In the genomic region with DNA sequence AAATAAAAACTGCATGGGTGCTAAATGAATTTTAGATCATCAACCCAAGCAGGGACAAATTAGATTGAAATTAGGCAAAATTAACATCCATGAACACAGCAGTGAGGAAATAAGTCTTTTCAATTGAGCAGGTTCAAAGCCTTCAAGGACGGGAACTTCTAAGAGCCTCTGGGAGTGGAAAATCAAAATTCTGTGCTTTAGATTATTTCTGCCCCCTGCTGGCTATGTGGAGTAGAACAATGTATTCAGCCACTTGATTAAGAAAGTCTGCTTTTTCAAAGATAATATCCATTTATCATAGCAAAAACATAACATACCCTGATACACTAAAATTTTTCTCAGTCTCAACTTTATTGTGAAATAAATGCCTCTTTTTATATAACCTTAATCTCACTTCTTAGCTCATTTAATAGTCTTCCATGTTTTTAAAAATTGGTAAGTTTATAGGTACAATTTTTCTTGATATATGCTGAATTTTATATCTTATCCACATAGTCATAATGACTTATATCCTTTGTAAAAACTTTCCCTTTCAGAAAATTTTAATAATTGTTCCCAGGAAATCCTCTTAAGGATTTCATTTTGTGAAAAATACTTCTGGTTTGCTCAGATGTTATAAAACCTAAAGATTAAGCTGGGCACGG, we compare ENCODE assay signal across 9 cellular contexts.
DNase-seq lines count a peak whose midpoint lies in the region; ATAC-seq lines count a peak whose summit lies in the region.
"Had no signal": no experiment of that assay in that cellular context is flagged by ENCODE, and none has a peak within 500 bp of the region (broad histone marks: within the 10 kb centered on the region; RNA-seq: fewer than 3 reads in every experiment).

No MANE protein-coding gene starts in this region.

- H3K36me3 ChIP-seq in SK-N-MC (ENCODE audit: insufficient read depth, low read length) = no peaks in the 10 kb centered on the region

- H3K9me3 ChIP-seq in SK-N-MC (ENCODE audit: low read depth, low read length) = no peaks in the 10 kb centered on the region

- no peak overlapping the region for H3K4me3 ChIP-seq in SK-N-MC
- H3K4me3 ChIP-seq: BLaER1 treated with 17β-estradiol and CSF1 and Interleukin-3, amounts not matched to agents 10 nM and 100 nM had no signal

- H3K27ac ChIP-seq in SK-N-MC = no peak overlapping the region
- H3K27ac ChIP-seq: BLaER1 treated with 17β-estradiol and CSF1 and Interleukin-3, amounts not matched to agents 10 nM and 100 nM had no signal

- peak; percentile 35 for DNase-seq in activated CD4-positive, CD25-positive, alpha-beta regulatory T cell treated with anti-CD3 and anti-CD28 coated beads, Interleukin-2, amount 50 U/mL, for 16 hours (ENCODE audit: low read depth, low spot score)
- no peak for DNase-seq in activated CD4-positive, CD25-positive, alpha-beta regulatory T cell treated with anti-CD3 and anti-CD28 coated beads, Interleukin-2, amount 50 U/mL, for 72 hours
- DNase-seq in NCI-H1417 (lab: John Stamatoyannopoulos, UW) = peak; percentile 54 to 83 (median 80)
- peak; percentile 50 for DNase-seq in SK-N-MC (ENCODE audit: low read depth, low spot score)
- peak; percentile 20 for DNase-seq in brain pericyte (ENCODE audit: low read depth, low spot score)
- DNase-seq in iris pigment epithelial cell (ENCODE audit: low read depth) = peak; percentile 57
- DNase-seq in stimulated activated CD4-positive, alpha-beta T cell treated with anti-CD3 and anti-CD28 coated beads, Interleukin-2, amount 100 ng/mL, for 24 hours = peak; percentile 20 to 54

- ATAC-seq in GM18858 (IDR thresholded peaks at IDR 0.05; ENCODE audit: unreplicated experiment) = no peak

- H3K9ac ChIP-seq in SK-N-MC (ENCODE audit: insufficient read length) = no peak overlapping the region
- H3K9ac ChIP-seq: BLaER1 treated with 17β-estradiol and CSF1 and Interleukin-3, amounts not matched to agents 10 nM and 100 nM had no signal
